2 cellular contexts compared by ENCODE assay signal in the genomic region with DNA sequence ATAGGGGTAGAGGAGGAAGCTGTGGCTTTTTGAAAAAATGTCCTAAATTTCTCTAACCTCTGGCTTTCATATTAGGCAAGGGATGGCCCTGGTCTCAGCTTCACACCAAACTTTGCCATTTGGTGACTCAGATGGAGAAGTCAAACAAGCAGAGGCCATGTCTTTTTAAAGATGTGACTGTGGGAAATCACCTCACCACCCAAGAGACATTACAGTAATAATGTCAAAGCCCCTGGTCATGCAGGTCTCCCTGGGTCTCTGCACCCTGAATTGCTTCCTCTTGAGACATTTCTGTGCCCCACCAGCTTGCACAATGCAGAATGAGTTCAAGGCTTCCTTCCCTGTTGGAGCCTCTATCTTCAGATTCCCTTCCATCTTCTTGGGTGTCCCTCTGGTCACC.
TF ChIP-seq lines count a peak whose summit lies in the region.

No MANE protein-coding gene starts in this region.

TF ChIP-seq in GM12878, 131 proteins besides CTCF, POLR2A, EP300 and RAD21 (continued from another document):
- TF ChIP-seq, protein P1, sequence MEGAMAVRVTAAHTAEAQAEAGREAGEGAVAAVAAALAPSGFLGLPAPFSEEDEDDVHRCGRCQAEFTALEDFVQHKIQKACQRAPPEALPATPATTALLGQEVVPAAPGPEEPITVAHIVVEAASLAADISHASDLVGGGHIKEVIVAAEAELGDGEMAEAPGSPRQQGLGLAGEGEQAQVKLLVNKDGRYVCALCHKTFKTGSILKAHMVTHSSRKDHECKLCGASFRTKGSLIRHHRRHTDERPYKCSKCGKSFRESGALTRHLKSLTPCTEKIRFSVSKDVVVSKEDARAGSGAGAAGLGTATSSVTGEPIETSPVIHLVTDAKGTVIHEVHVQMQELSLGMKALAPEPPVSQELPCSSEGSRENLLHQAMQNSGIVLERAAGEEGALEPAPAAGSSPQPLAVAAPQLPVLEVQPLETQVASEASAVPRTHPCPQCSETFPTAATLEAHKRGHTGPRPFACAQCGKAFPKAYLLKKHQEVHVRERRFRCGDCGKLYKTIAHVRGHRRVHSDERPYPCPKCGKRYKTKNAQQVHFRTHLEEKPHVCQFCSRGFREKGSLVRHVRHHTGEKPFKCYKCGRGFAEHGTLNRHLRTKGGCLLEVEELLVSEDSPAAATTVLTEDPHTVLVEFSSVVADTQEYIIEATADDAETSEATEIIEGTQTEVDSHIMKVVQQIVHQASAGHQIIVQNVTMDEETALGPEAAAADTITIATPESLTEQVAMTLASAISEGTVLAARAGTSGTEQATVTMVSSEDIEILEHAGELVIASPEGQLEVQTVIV (IDR thresholded peaks at IDR 0.05; ENCODE audit: borderline replicate concordance, partially characterized antibody), result no peak
- TF ChIP-seq SPI1 (IDR thresholded peaks at IDR 0.05; ENCODE audit: borderline replicate concordance, insufficient read depth, low read depth, low read length) (no peak), KAT2A (conservative IDR thresholded peaks at IDR 0.05; ENCODE audit: control insufficient read depth, low read depth, low read length) (no peak), BRCA1 (IDR thresholded peaks at IDR 0.05; ENCODE audit: low read depth, low read length) (no peak), YBX1 (IDR thresholded peaks at IDR 0.05) (no peak), BCL11A (IDR thresholded peaks at IDR 0.05; ENCODE audit: low read depth, low read length) (no peak), KLF5 (IDR thresholded peaks at IDR 0.05; ENCODE audit: partially characterized antibody) (no peak), SMAD5 (IDR thresholded peaks at IDR 0.05; ENCODE audit: low read depth) (no peak), CHD4 (IDR thresholded peaks at IDR 0.05) (no peak)
- TF ChIP-seq, protein P2, sequence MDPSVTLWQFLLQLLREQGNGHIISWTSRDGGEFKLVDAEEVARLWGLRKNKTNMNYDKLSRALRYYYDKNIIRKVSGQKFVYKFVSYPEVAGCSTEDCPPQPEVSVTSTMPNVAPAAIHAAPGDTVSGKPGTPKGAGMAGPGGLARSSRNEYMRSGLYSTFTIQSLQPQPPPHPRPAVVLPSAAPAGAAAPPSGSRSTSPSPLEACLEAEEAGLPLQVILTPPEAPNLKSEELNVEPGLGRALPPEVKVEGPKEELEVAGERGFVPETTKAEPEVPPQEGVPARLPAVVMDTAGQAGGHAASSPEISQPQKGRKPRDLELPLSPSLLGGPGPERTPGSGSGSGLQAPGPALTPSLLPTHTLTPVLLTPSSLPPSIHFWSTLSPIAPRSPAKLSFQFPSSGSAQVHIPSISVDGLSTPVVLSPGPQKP (IDR thresholded peaks at IDR 0.05; ENCODE audit: low read depth, low read length), result no peak
TF ChIP-seq in GM12878: peak in this region for 0.

TF ChIP-seq in GM23338, 12 proteins besides CTCF, POLR2A, EP300 and RAD21 (continued from another document):
- TF ChIP-seq, protein P3, sequence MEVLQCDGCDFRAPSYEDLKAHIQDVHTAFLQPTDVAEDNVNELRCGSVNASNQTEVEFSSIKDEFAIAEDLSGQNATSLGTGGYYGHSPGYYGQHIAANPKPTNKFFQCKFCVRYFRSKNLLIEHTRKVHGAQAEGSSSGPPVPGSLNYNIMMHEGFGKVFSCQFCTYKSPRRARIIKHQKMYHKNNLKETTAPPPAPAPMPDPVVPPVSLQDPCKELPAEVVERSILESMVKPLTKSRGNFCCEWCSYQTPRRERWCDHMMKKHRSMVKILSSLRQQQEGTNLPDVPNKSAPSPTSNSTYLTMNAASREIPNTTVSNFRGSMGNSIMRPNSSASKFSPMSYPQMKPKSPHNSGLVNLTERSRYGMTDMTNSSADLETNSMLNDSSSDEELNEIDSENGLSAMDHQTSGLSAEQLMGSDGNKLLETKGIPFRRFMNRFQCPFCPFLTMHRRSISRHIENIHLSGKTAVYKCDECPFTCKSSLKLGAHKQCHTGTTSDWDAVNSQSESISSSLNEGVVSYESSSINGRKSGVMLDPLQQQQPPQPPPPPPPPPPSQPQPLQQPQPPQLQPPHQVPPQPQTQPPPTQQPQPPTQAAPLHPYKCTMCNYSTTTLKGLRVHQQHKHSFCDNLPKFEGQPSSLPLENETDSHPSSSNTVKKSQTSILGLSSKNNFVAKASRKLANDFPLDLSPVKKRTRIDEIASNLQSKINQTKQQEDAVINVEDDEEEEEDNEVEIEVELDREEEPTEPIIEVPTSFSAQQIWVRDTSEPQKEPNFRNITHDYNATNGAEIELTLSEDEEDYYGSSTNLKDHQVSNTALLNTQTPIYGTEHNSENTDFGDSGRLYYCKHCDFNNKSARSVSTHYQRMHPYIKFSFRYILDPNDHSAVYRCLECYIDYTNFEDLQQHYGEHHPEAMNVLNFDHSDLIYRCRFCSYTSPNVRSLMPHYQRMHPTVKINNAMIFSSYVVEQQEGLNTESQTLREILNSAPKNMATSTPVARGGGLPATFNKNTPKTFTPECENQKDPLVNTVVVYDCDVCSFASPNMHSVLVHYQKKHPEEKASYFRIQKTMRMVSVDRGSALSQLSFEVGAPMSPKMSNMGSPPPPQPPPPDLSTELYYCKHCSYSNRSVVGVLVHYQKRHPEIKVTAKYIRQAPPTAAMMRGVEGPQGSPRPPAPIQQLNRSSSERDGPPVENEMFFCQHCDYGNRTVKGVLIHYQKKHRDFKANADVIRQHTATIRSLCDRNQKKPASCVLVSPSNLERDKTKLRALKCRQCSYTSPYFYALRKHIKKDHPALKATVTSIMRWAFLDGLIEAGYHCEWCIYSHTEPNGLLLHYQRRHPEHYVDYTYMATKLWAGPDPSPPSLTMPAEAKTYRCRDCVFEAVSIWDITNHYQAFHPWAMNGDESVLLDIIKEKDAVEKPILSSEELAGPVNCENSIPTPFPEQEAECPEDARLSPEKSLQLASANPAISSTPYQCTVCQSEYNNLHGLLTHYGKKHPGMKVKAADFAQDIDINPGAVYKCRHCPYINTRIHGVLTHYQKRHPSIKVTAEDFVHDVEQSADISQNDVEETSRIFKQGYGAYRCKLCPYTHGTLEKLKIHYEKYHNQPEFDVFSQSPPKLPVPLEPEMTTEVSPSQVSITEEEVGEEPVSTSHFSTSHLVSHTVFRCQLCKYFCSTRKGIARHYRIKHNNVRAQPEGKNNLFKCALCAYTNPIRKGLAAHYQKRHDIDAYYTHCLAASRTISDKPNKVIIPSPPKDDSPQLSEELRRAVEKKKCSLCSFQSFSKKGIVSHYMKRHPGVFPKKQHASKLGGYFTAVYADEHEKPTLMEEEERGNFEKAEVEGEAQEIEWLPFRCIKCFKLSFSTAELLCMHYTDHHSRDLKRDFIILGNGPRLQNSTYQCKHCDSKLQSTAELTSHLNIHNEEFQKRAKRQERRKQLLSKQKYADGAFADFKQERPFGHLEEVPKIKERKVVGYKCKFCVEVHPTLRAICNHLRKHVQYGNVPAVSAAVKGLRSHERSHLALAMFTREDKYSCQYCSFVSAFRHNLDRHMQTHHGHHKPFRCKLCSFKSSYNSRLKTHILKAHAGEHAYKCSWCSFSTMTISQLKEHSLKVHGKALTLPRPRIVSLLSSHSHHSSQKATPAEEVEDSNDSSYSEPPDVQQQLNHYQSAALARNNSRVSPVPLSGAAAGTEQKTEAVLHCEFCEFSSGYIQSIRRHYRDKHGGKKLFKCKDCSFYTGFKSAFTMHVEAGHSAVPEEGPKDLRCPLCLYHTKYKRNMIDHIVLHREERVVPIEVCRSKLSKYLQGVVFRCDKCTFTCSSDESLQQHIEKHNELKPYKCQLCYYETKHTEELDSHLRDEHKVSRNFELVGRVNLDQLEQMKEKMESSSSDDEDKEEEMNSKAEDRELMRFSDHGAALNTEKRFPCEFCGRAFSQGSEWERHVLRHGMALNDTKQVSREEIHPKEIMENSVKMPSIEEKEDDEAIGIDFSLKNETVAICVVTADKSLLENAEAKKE (CRISPR knock-in tag; IDR thresholded peaks at IDR 0.05), result no peak
- TF ChIP-seq POLR2AphosphoS5 (IDR thresholded peaks at IDR 0.05; ENCODE audit: low read depth), result no peak
- no peak for TF ChIP-seq EZH2phosphoT487 (IDR thresholded peaks at IDR 0.05; ENCODE audit: unreplicated experiment)
- TF ChIP-seq CREB1 (CRISPR knock-in tag; IDR thresholded peaks at IDR 0.05; ENCODE audit: low read depth), result no peak
- TF ChIP-seq REST (IDR thresholded peaks at IDR 0.05; ENCODE audit: unreplicated experiment), result no peak
- no peak for TF ChIP-seq ZNF114 (CRISPR knock-in tag; IDR thresholded peaks at IDR 0.05)
- no peak for TF ChIP-seq NANOG (IDR thresholded peaks at IDR 0.05; ENCODE audit: borderline replicate concordance)
- TF ChIP-seq, protein P4, sequence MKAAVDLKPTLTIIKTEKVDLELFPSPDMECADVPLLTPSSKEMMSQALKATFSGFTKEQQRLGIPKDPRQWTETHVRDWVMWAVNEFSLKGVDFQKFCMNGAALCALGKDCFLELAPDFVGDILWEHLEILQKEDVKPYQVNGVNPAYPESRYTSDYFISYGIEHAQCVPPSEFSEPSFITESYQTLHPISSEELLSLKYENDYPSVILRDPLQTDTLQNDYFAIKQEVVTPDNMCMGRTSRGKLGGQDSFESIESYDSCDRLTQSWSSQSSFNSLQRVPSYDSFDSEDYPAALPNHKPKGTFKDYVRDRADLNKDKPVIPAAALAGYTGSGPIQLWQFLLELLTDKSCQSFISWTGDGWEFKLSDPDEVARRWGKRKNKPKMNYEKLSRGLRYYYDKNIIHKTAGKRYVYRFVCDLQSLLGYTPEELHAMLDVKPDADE (IDR thresholded peaks at IDR 0.05), result no peak
- no peak for TF ChIP-seq JUNB (IDR thresholded peaks at IDR 0.05; ENCODE audit: unreplicated experiment)
- TF ChIP-seq STAT1 (IDR thresholded peaks at IDR 0.05; ENCODE audit: unreplicated experiment), result no peak
TF ChIP-seq in GM23338: peak in this region for 0.
